In genomic region chr7:5296015-5296621, GRCh38 we compare ENCODE assay signal across 11 cellular contexts. TPM values are rescaled to one million over a fixed set of nuclear protein-coding genes. Genes with fewer than 3 reads are reported as not detected.
DNase-seq lines count a peak whose midpoint lies in the region; ATAC-seq and TF ChIP-seq lines count a peak whose summit lies in the region.
"Had no signal": no experiment of that assay in that cellular context is flagged by ENCODE, and none has a peak within 500 bp of the region (broad histone marks: within the 10 kb centered on the region; RNA-seq: fewer than 3 reads in every experiment).

No MANE protein-coding gene starts in this region.

- H3K9me3 Mint-ChIP-seq in naive thymus-derived CD4-positive, alpha-beta T cell: peaks cover 0 to 15% (median 5%) of the 10 kb centered on the region in 11 donors
- H3K9me3 Mint-ChIP-seq: neural crest cell had no signal

- no peak overlapping the region for H3K4me3 ChIP-seq in naive thymus-derived CD4-positive, alpha-beta T cell (ENCODE audit: low read length)
- no peak overlapping the region for H3K4me3 ChIP-seq in lower leg skin (ENCODE audit: low read depth, poor library complexity, severe bottlenecking)

- no peaks in the 10 kb centered on the region for H3K36me3 ChIP-seq in ES-I3 (ENCODE audit: insufficient read depth, low read length)
- H3K36me3 ChIP-seq in naive thymus-derived CD4-positive, alpha-beta T cell (ENCODE audit: control insufficient read depth in 2 of 3, insufficient read depth in 3 of 3, low read length in 3 of 3): no peaks in the 10 kb centered on the region
- H3K36me3 ChIP-seq: Peyer's patch had no signal

- H3K27me3 ChIP-seq in naive thymus-derived CD4-positive, alpha-beta T cell (ENCODE audit: control insufficient read depth in 2 of 2, insufficient read depth in 2 of 2, low read length in 2 of 2): no peaks in the 10 kb centered on the region
- H3K27me3 ChIP-seq: Peyer's patch had no signal

- no peaks in the 10 kb centered on the region for H3K9me3 ChIP-seq in ES-I3 (ENCODE audit: control insufficient read depth, insufficient read depth, low read length)
- H3K9me3 ChIP-seq in naive thymus-derived CD4-positive, alpha-beta T cell (ENCODE audit: control insufficient read depth in 2 of 3, low read length in 3 of 3): peaks cover 0 to 19% (median 0%) of the 10 kb centered on the region in 3 experiments

- no peak for TF ChIP-seq CTCF in lower leg skin (IDR thresholded peaks at IDR 0.05)

- TF ChIP-seq POLR2A in lower leg skin (IDR thresholded peaks at IDR 0.05): no peak

- no peak for ATAC-seq in naive thymus-derived CD4-positive, alpha-beta T cell
- no peak for ATAC-seq in GM19395 (IDR thresholded peaks at IDR 0.05; ENCODE audit: unreplicated experiment)

- DNase-seq in T-helper 9 cell (peak; percentile 18), ecto neural progenitor cell (ENCODE audit: low spot score) (peak; percentile 70), lower leg skin (ENCODE audit: low spot score in 2 of 2) (no peak)
- peak in 2 of 9 donors; percentile 11 to 38 for DNase-seq in naive thymus-derived CD4-positive, alpha-beta T cell
- no peak for DNase-seq in activated CD4-positive, CD25-positive, alpha-beta regulatory T cell treated with anti-CD3 and anti-CD28 coated beads, Interleukin-2, amount 50 U/mL, for 72 hours
- DNase-seq: KBM-7, NCI-H1436 had no signal

- intact Hi-C loops in naive thymus-derived CD4-positive, alpha-beta T cell (cut with micrococcal nuclease): loop anchor here (1.0 to 2.0 kb wide), 2 partner anchors 14 to 101 kb away; partner anchors contain the start of gene SLC29A4 (in 1 of the 2)
- intact Hi-C loops in lower leg skin (cut with DNase I; ENCODE audit: low total_unique reads): no loop called here

- POLR2A ChIA-PET in naive thymus-derived CD4-positive, alpha-beta T cell (lab: Charles Lee): no interaction called here

- peaks cover 0 to 4% (median 0%) of the 10 kb centered on the region in 5 donors for H3K36me3 Mint-ChIP-seq in naive thymus-derived CD4-positive, alpha-beta T cell

- H3K9ac ChIP-seq in ES-I3 (ENCODE audit: low read depth, low read length): peak overlapping the region; percentile 70

- H3K4me1 Mint-ChIP-seq in naive thymus-derived CD4-positive, alpha-beta T cell: peaks cover 9 to 17% (median 14%) of the 10 kb centered on the region in 7 donors

- H3K4me3 Mint-ChIP-seq in naive thymus-derived CD4-positive, alpha-beta T cell: peak overlapping the region; percentile 13 to 92 (median 54)

- peaks cover 0 to 28% (median 3%) of the 10 kb centered on the region in 5 donors for H3K27me3 Mint-ChIP-seq in naive thymus-derived CD4-positive, alpha-beta T cell

- CTCF ChIA-PET in naive thymus-derived CD4-positive, alpha-beta T cell (lab: Charles Lee): interaction anchor here (0.6 kb wide), 1 partner anchor 1407 kb away, joined by 3 read pairs; no protein-coding TSS in a partner anchor

- no peak overlapping the region for H3K27ac ChIP-seq in naive thymus-derived CD4-positive, alpha-beta T cell (ENCODE audit: low read depth, low read length)
- H3K27ac ChIP-seq: Peyer's patch had no signal

- H3K27ac Mint-ChIP-seq in naive thymus-derived CD4-positive, alpha-beta T cell: peak overlapping the region in 2 of 9 donors; percentile 15 to 74

- 31 to 54% methylated on average over 19 to 26 of the region's 30 CpGs for WGBS in lower leg skin, 2 donors

- H3K4me1 ChIP-seq in ES-I3 (ENCODE audit: insufficient read depth, low read length): peaks cover 5% of the 10 kb centered on the region; the same call in 1 of the 2 replicates
- H3K4me1 ChIP-seq in naive thymus-derived CD4-positive, alpha-beta T cell (ENCODE audit: control insufficient read depth in 2 of 2, insufficient read depth in 2 of 2, low read length in 2 of 2): peaks cover 8 to 13% of the 10 kb centered on the region in 2 donors

RNA-seq across cellular contexts. Expression of gene SLC29A4, which starts 13.4 kb away (rescaled TPM):
- total RNA-seq in naive thymus-derived CD4-positive, alpha-beta T cell: 1 to 10 TPM in 1 of 5 experiments, under 1 TPM in 4; 0.11 to 1.3 (median 0.32) TPM
- under 1 TPM in 1 of 2 donors, not detected in 1; 0.38 TPM for polyA plus RNA-seq in naive thymus-derived CD4-positive, alpha-beta T cell
- 1 to 10 TPM; 1.5 to 8.9 (median 3.6) TPM for total RNA-seq in lower leg skin

Comparison
In these comparisons a context has a peak if more than half of its experiments do, and no peak if none do; other contexts are left out.
1. DNase-seq: peak in T-helper 9 cell (single experiment) and ecto neural progenitor cell (single experiment); none in lower leg skin (0 of 2) and activated CD4-positive, CD25-positive, alpha-beta regulatory T cell treated with anti-CD3 and anti-CD28 coated beads, Interleukin-2, amount 50 U/mL, for 72 hours (single experiment).